8 cellular contexts compared by ENCODE assay signal in genomic region chr12:111343181-111343580, GRCh38.
"Had no signal": no experiment of that assay in that cellular context is flagged by ENCODE, and none has a peak within 500 bp of the region (broad histone marks: within the 10 kb centered on the region; RNA-seq: fewer than 3 reads in every experiment).

No MANE protein-coding gene starts in this region.

- H3K4me2 ChIP-seq: GM23338 had no signal

- H3K4me3 ChIP-seq: GM23248, GM23338, HAP-1 had no signal

- H3K36me3 ChIP-seq: HAP-1 had no signal

- H3K27ac ChIP-seq: GM23248 had no signal

- H3K4me3 Mint-ChIP-seq: GM23338, H9, HFFc6 had no signal

- H3K27ac Mint-ChIP-seq: GM23338, HFFc6 had no signal

- ATAC-seq: GM23338 had no signal

- DNase-seq: GM23248, GOT3, H7, H9, HCEC 1CT, HFFc6 had no signal

- H3K4me1 ChIP-seq: HAP-1 had no signal

- H3K9ac ChIP-seq: GM23248 had no signal

- H2AFZ ChIP-seq: GM23248, GM23338 had no signal
